9 cellular contexts compared by ENCODE assay signal in the genomic region with DNA sequence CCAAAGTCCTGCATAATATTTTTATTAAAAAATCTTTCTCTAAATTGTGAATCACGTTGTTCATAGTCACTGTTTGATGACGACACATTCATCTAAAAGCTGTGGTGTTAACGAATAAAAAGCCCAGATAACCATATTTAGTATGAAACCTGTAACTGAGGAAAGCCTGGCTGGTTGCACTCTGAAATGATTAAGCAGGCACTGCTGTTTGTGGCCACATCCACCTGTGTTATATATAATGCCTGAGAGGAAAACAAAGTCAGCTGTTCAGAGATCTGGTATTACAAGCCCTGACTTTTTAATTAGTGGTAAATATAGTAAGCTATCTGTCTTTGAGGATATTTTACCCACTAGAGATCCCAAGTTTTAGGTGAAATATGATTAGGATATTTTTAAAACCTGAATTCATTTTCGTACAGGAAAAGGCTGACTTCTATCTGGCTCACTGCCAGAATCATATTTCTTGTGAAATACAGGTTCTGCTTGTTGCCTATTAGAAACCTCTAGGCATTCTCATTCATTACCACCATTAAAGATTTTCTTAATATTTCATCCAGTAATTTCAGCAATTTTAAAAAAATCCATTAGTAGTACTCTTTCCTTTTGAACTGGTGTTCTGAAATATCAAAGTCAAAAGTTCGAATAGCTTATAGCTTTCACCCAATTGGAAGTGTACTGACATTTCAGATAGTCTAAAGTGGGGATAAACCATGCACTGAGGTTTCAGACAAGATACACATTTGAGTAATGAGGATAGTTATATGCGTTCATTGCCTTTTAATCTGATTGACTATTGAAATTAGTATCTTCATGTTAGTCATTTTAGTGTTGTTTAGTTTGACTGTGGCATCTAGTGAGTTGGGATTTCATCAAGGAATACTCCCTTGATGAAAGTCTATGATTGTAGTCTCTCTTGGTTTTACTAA.
A peak's percentile ranks its signal among the peaks of the same experiment; 100 is the strongest.
DNase-seq lines count a peak whose midpoint lies in the region; ATAC-seq and TF ChIP-seq lines count a peak whose summit lies in the region.
"Had no signal": no experiment of that assay in that cellular context is flagged by ENCODE, and none has a peak within 500 bp of the region (broad histone marks: within the 10 kb centered on the region; RNA-seq: fewer than 3 reads in every experiment).

No MANE protein-coding gene starts in this region.

- no peaks in the 10 kb centered on the region for H3K4me1 Mint-ChIP-seq in natural killer cell

- no peak overlapping the region for H3K4me3 ChIP-seq in esophagus (ENCODE audit: low read depth in 1 of 2, low read length in 2 of 2)

- H3K27me3 ChIP-seq in esophagus (ENCODE audit: control insufficient read depth in 1 of 2, insufficient read depth in 2 of 2, low read length in 2 of 2), result no peaks in the 10 kb centered on the region

- WGBS in esophagus, 2 donors, result 51 to 56% methylated on average over 6 of the region's 6 CpGs

- no peaks in the 10 kb centered on the region for H3K9me3 ChIP-seq in esophagus (ENCODE audit: control insufficient read depth in 2 of 2, insufficient read depth in 1 of 2, low read depth in 1 of 2, low read length in 1 of 2)

- H3K9me3 Mint-ChIP-seq in natural killer cell, result no peaks in the 10 kb centered on the region

- no peak overlapping the region for H3K27ac Mint-ChIP-seq in natural killer cell

- in situ Hi-C loops in GM13977 (cut with MboI; ENCODE audit: low pct_unique_long_range_greater_than_20kb, low sequenced_read_pairs, unreplicated experiment), result no loop called here

- no peaks in the 10 kb centered on the region for H3K36me3 ChIP-seq in esophagus (ENCODE audit: control insufficient read depth in 2 of 2, insufficient read depth in 2 of 2, low read length in 1 of 2)

- TF ChIP-seq CTCF in GM13977 (IDR thresholded peaks at IDR 0.05; ENCODE audit: extremely low read depth, insufficient read depth, missing control alignments) (no peak), natural killer cell (IDR thresholded peaks at IDR 0.05) (no peak)

- H3K36me3 Mint-ChIP-seq in natural killer cell, result no peaks in the 10 kb centered on the region

- peak; percentile 91 for ATAC-seq in GM21447 (IDR thresholded peaks at IDR 0.05; ENCODE audit: unreplicated experiment)
- ATAC-seq in HG03442 (IDR thresholded peaks at IDR 0.05; ENCODE audit: unreplicated experiment), result peak; percentile 93
- ATAC-seq in natural killer cell, result no peak
- no peak for ATAC-seq in HG02840 (IDR thresholded peaks at IDR 0.05; ENCODE audit: low FRiP score, unreplicated experiment)

- peak overlapping the region; percentile 25 to 49 for H3K27ac ChIP-seq in esophagus (ENCODE audit: low read depth in 2 of 2, low read length in 1 of 2)

- H3K4me3 Mint-ChIP-seq in natural killer cell, result no peak overlapping the region

- intact Hi-C loops in posterior cingulate gyrus (cut with DNase I) (no loop called here), natural killer cell (cut with micrococcal nuclease) (no loop called here)

- no peaks in the 10 kb centered on the region for H3K27me3 Mint-ChIP-seq in natural killer cell (ENCODE audit: low read depth in 2 of 2)

- no peaks in the 10 kb centered on the region for H3K4me1 ChIP-seq in esophagus (ENCODE audit: control insufficient read depth in 2 of 2, insufficient read depth in 2 of 2, low read length in 1 of 2)

- DNase-seq in GM13977 (ENCODE audit: low spot score) (peak; percentile 61), posterior cingulate gyrus (no peak), natural killer cell (no peak), T-helper 9 cell (no peak)
- DNase-seq: aorta had no signal

Comparison
In these comparisons a context has a peak if more than half of its experiments do, and no peak if none do; other contexts are left out.
1. ATAC-seq: peak in GM21447 (single experiment) and HG03442 (single experiment); none in natural killer cell (0 of 3) and HG02840 (single experiment).